1 cellular context compared by ENCODE assay signal in genomic region chr13:20525601-20526544, GRCh38.
A peak's percentile ranks its signal among the peaks of the same experiment; 100 is the strongest.
TF ChIP-seq lines count a peak whose summit lies in the region.

TSS of gene CRYL1 (minus strand) at chr13:20525857. CDS start at chr13:20525794, 63 bp downstream.

TF ChIP-seq in HepG2, 621 proteins besides CTCF, POLR2A, EP300 and RAD21 (continued from another document and continues in another):
- TF ChIP-seq, protein P1, sequence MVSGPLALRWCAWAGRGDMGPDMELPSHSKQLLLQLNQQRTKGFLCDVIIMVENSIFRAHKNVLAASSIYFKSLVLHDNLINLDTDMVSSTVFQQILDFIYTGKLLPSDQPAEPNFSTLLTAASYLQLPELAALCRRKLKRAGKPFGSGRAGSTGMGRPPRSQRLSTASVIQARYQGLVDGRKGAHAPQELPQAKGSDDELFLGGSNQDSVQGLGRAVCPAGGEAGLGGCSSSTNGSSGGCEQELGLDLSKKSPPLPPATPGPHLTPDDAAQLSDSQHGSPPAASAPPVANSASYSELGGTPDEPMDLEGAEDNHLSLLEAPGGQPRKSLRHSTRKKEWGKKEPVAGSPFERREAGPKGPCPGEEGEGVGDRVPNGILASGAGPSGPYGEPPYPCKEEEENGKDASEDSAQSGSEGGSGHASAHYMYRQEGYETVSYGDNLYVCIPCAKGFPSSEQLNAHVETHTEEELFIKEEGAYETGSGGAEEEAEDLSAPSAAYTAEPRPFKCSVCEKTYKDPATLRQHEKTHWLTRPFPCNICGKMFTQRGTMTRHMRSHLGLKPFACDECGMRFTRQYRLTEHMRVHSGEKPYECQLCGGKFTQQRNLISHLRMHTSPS (CRISPR knock-in tag; IDR thresholded peaks at IDR 0.05; ENCODE audit: low read depth), result no peak; the same call in none of the 2 replicates
- TF ChIP-seq, protein P2, sequence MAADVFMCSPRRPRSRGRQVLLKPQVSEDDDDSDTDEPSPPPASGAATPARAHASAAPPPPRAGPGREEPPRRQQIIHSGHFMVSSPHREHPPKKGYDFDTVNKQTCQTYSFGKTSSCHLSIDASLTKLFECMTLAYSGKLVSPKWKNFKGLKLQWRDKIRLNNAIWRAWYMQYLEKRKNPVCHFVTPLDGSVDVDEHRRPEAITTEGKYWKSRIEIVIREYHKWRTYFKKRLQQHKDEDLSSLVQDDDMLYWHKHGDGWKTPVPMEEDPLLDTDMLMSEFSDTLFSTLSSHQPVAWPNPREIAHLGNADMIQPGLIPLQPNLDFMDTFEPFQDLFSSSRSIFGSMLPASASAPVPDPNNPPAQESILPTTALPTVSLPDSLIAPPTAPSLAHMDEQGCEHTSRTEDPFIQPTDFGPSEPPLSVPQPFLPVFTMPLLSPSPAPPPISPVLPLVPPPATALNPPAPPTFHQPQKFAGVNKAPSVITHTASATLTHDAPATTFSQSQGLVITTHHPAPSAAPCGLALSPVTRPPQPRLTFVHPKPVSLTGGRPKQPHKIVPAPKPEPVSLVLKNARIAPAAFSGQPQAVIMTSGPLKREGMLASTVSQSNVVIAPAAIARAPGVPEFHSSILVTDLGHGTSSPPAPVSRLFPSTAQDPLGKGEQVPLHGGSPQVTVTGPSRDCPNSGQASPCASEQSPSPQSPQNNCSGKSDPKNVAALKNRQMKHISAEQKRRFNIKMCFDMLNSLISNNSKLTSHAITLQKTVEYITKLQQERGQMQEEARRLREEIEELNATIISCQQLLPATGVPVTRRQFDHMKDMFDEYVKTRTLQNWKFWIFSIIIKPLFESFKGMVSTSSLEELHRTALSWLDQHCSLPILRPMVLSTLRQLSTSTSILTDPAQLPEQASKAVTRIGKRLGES (CRISPR knock-in tag; IDR thresholded peaks at IDR 0.05; ENCODE audit: borderline replicate concordance), result no peak
- TF ChIP-seq SMAD9 (CRISPR knock-in tag; IDR thresholded peaks at IDR 0.05) (no peak), TAF1 (CRISPR knock-in tag; IDR thresholded peaks at IDR 0.05) (peak; percentile 55), ZNF317 (CRISPR knock-in tag; IDR thresholded peaks at IDR 0.05) (no peak), CENPT (CRISPR knock-in tag; IDR thresholded peaks at IDR 0.05; ENCODE audit: low read depth) (peak; percentile 33; the same call in 1 of the 2 replicates), AHDC1 (CRISPR knock-in tag; IDR thresholded peaks at IDR 0.05; ENCODE audit: borderline replicate concordance) (0 out of 2 replicates have a peak, but pooled peaks have one; percentile 28), ZSCAN29 (CRISPR knock-in tag; conservative IDR thresholded peaks at IDR 0.05) (peak; percentile 24; the same call in 1 of the 2 replicates), GATA4 (IDR thresholded peaks at IDR 0.05; ENCODE audit: borderline replicate concordance, low read depth) (0 out of 2 replicates have a peak, but pooled peaks have one; percentile 19), TARDBP (CRISPR knock-in tag; IDR thresholded peaks at IDR 0.05) (no peak; the same call in 1 of the 2 replicates), ZNF33A (CRISPR knock-in tag; IDR thresholded peaks at IDR 0.05; ENCODE audit: borderline replicate concordance) (no peak), MED13 (CRISPR knock-in tag; IDR thresholded peaks at IDR 0.05) (no peak), YEATS2 (CRISPR knock-in tag; IDR thresholded peaks at IDR 0.05; ENCODE audit: borderline replicate concordance) (peak; percentile 34; the same call in 1 of the 2 replicates), FOXO4 (CRISPR knock-in tag; conservative IDR thresholded peaks at IDR 0.05) (no peak), NCOA1 (CRISPR knock-in tag; IDR thresholded peaks at IDR 0.05) (no peak), ZNF331 (CRISPR knock-in tag; IDR thresholded peaks at IDR 0.05) (peak; percentile 8; the same call in 1 of the 2 replicates), CCAR2 (optimal IDR thresholded peaks at IDR 0.05; ENCODE audit: low read depth, low read length) (no peak), ZNF670 (CRISPR knock-in tag; IDR thresholded peaks at IDR 0.05; ENCODE audit: borderline replicate concordance) (no peak)
- TF ChIP-seq, protein P3, sequence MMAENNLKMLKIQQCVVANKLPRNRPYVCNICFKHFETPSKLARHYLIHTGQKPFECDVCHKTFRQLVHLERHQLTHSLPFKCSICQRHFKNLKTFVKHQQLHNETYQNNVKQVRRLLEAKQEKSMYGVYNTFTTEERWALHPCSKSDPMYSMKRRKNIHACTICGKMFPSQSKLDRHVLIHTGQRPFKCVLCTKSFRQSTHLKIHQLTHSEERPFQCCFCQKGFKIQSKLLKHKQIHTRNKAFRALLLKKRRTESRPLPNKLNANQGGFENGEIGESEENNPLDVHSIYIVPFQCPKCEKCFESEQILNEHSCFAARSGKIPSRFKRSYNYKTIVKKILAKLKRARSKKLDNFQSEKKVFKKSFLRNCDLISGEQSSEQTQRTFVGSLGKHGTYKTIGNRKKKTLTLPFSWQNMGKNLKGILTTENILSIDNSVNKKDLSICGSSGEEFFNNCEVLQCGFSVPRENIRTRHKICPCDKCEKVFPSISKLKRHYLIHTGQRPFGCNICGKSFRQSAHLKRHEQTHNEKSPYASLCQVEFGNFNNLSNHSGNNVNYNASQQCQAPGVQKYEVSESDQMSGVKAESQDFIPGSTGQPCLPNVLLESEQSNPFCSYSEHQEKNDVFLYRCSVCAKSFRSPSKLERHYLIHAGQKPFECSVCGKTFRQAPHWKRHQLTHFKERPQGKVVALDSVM (CRISPR knock-in tag; IDR thresholded peaks at IDR 0.05), result peak; percentile 64
- TF ChIP-seq, protein P4, sequence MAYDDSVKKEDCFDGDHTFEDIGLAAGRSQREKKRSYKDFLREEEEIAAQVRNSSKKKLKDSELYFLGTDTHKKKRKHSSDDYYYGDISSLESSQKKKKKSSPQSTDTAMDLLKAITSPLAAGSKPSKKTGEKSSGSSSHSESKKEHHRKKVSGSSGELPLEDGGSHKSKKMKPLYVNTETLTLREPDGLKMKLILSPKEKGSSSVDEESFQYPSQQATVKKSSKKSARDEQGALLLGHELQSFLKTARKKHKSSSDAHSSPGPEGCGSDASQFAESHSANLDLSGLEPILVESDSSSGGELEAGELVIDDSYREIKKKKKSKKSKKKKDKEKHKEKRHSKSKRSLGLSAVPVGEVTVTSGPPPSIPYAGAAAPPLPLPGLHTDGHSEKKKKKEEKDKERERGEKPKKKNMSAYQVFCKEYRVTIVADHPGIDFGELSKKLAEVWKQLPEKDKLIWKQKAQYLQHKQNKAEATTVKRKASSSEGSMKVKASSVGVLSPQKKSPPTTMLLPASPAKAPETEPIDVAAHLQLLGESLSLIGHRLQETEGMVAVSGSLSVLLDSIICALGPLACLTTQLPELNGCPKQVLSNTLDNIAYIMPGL (CRISPR knock-in tag; IDR thresholded peaks at IDR 0.05; ENCODE audit: borderline replicate concordance in 1 of 2, low read depth in 1 of 2), result peak in 1 of 2 experiments; percentile 60; a peak in 2 of 4 replicates
- TF ChIP-seq, protein P5, sequence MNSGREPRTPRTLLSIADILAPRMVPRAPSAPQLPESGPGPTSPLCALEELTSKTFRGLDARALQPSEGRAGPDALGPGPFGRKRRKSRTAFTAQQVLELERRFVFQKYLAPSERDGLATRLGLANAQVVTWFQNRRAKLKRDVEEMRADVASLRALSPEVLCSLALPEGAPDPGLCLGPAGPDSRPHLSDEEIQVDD (CRISPR knock-in tag; IDR thresholded peaks at IDR 0.05; ENCODE audit: borderline replicate concordance), result 0 out of 2 replicates have a peak, but pooled peaks have one; percentile 45
- TF ChIP-seq, protein P6, sequence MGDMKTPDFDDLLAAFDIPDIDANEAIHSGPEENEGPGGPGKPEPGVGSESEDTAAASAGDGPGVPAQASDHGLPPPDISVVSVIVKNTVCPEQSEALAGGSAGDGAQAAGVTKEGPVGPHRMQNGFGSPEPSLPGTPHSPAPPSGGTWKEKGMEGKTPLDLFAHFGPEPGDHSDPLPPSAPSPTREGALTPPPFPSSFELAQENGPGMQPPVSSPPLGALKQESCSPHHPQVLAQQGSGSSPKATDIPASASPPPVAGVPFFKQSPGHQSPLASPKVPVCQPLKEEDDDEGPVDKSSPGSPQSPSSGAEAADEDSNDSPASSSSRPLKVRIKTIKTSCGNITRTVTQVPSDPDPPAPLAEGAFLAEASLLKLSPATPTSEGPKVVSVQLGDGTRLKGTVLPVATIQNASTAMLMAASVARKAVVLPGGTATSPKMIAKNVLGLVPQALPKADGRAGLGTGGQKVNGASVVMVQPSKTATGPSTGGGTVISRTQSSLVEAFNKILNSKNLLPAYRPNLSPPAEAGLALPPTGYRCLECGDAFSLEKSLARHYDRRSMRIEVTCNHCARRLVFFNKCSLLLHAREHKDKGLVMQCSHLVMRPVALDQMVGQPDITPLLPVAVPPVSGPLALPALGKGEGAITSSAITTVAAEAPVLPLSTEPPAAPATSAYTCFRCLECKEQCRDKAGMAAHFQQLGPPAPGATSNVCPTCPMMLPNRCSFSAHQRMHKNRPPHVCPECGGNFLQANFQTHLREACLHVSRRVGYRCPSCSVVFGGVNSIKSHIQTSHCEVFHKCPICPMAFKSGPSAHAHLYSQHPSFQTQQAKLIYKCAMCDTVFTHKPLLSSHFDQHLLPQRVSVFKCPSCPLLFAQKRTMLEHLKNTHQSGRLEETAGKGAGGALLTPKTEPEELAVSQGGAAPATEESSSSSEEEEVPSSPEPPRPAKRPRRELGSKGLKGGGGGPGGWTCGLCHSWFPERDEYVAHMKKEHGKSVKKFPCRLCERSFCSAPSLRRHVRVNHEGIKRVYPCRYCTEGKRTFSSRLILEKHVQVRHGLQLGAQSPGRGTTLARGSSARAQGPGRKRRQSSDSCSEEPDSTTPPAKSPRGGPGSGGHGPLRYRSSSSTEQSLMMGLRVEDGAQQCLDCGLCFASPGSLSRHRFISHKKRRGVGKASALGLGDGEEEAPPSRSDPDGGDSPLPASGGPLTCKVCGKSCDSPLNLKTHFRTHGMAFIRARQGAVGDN (CRISPR knock-in tag; IDR thresholded peaks at IDR 0.05), result peak; percentile 90
- TF ChIP-seq, protein P7, sequence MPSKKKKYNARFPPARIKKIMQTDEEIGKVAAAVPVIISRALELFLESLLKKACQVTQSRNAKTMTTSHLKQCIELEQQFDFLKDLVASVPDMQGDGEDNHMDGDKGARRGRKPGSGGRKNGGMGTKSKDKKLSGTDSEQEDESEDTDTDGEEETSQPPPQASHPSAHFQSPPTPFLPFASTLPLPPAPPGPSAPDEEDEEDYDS (CRISPR knock-in tag; IDR thresholded peaks at IDR 0.05), result no peak
